Comparison of ENCODE assay signal across 15 cellular contexts in the genomic region with DNA sequence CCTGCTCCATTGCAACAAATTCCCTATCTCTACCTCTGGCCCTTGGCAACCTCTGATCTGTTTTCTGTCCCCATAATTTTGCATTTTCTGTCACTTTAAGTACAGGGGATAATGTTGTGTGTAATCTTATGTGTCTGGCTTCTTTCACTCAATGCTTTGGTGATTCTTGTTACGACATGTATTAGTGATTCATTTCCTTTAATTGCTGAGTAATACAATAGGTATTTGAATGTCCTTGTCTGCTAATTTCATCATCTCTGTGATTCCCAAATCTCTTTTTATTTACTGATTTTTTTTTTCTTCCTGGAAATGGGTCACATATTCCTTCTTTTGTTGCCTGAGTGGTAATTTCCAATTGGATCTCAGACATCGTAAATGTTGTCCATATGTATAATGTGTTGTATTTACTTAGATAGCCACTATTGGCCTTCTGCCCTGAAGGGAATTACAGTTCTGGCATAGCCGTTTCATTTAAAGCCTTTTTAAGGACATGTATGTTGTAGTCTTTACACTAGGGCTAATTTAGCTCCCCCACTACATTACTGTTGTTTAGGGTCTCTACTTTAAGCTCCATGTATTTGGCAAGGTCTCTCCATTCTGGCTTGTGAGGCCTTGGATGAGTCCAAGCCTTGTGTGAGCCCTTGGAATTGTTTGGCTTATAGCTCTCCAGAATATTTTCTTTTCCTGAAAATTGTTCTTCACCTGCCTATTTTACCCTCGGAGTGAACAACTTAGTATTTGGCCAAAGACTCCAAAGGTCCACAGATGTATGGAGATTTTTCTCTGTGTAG.
DNase-seq lines count a peak whose midpoint lies in the region; ATAC-seq, FAIRE-seq and TF ChIP-seq lines count a peak whose summit lies in the region.
"Had no signal": no experiment of that assay in that cellular context is flagged by ENCODE, and none has a peak within 500 bp of the region (broad histone marks: within the 10 kb centered on the region; RNA-seq: fewer than 3 reads in every experiment).

No MANE protein-coding gene starts in this region.

- no peaks in the 10 kb centered on the region for H3K9me2 ChIP-seq in hepatocyte (replicated peaks; ENCODE audit: insufficient read depth)

- H3K4me1 ChIP-seq in breast epithelium (no peaks in the 10 kb centered on the region), hepatocyte (ENCODE audit: insufficient read depth) (peaks cover 3% of the 10 kb centered on the region), kidney (ENCODE audit: control insufficient read depth in 1 of 2, insufficient read depth in 1 of 2, low read depth in 1 of 2, low read length in 2 of 2) (no peaks in the 10 kb centered on the region)
- H3K4me1 ChIP-seq: body of pancreas, sigmoid colon had no signal

- no peak for FAIRE-seq in kidney (lab: Jason Lieb, UNC)

- intact Hi-C loops in breast epithelium (cut with DNase I; ENCODE audit: low total_unique reads), result no loop called here
- intact Hi-C loops in kidney (cut with DNase I), result no loop called here

- H2AFZ ChIP-seq in hepatocyte, result no peak overlapping the region

- H3K4me3 ChIP-seq in breast epithelium, result no peak overlapping the region
- no peak overlapping the region for H3K4me3 ChIP-seq in hepatocyte
- H3K4me3 ChIP-seq in kidney (ENCODE audit: low read length in 2 of 2), result no peak overlapping the region
- H3K4me3 ChIP-seq: body of pancreas, sigmoid colon had no signal

- no peaks in the 10 kb centered on the region for H4K20me1 ChIP-seq in hepatocyte (ENCODE audit: insufficient read depth, poor library complexity, severe bottlenecking)

- TF ChIP-seq CTCF in breast epithelium (IDR thresholded peaks at IDR 0.05) (no peak), hepatocyte (IDR thresholded peaks at IDR 0.05; ENCODE audit: poor library complexity) (no peak), kidney (IDR thresholded peaks at IDR 0.05; ENCODE audit: borderline replicate concordance, extremely low read depth, insufficient read depth) (no peak)

- no peak overlapping the region for H3K4me2 ChIP-seq in hepatocyte

- H3K9ac ChIP-seq in kidney (ENCODE audit: low read length in 2 of 2), result no peak overlapping the region

- no peaks in the 10 kb centered on the region for H3K9me3 ChIP-seq in breast epithelium
- no peaks in the 10 kb centered on the region for H3K9me3 ChIP-seq in hepatocyte (ENCODE audit: low read depth)
- H3K9me3 ChIP-seq in kidney (ENCODE audit: control insufficient read depth in 1 of 2, low read length in 2 of 2), result no peaks in the 10 kb centered on the region
- H3K9me3 ChIP-seq: body of pancreas, sigmoid colon had no signal

- ATAC-seq in GM18868 (IDR thresholded peaks at IDR 0.05; ENCODE audit: unreplicated experiment) (no peak), HG02588 (IDR thresholded peaks at IDR 0.05; ENCODE audit: unreplicated experiment) (no peak)
- ATAC-seq: body of pancreas; natural killer cell treated with Interleukin-12 subunit alpha and Interleukin-12 subunit beta and Interleukin-15 and Interleukin-18, amount 100 ng/mL, for 72 hours had no signal

- H3K27ac ChIP-seq in breast epithelium, result peak overlapping the region; percentile 30 to 83
- H3K27ac ChIP-seq in hepatocyte, result peak overlapping the region; percentile 29
- H3K27ac ChIP-seq in kidney (ENCODE audit: low read depth in 2 of 2, low read length in 2 of 2), result no peak overlapping the region
- H3K27ac ChIP-seq: 22Rv1, body of pancreas, sigmoid colon, WERI-Rb-1 had no signal

- WGBS in hepatocyte (ENCODE audit: low lambda C conversion rate, missing lambda C conversion rate), result 44% methylated on average over 4 of the region's 4 CpGs

- TF ChIP-seq POLR2A in breast epithelium (IDR thresholded peaks at IDR 0.05), result no peak

- no peaks in the 10 kb centered on the region for H3K79me2 ChIP-seq in hepatocyte

- DNase-seq in NCI-H1105 treated with DMSO at 0.1 percent for 48 hours (lab: John Stamatoyannopoulos, UW), result peak; percentile 4
- no peak for DNase-seq in NCI-H1105 (lab: John Stamatoyannopoulos, UW)
- no peak for DNase-seq in breast epithelium (ENCODE audit: low spot score in 2 of 2)
- no peak for DNase-seq in hepatocyte (ENCODE audit: low spot score)
- DNase-seq in kidney, result no peak
- no peak for DNase-seq in medulla oblongata (ENCODE audit: extremely low spot score)
- DNase-seq: body of pancreas, NCI-H1436, NCI-H69, sigmoid colon, WERI-Rb-1 had no signal

- H3K27me3 ChIP-seq in breast epithelium (no peaks in the 10 kb centered on the region), hepatocyte (no peaks in the 10 kb centered on the region)
- H3K27me3 ChIP-seq: body of pancreas, sigmoid colon had no signal

- H3K36me3 ChIP-seq in breast epithelium (no peaks in the 10 kb centered on the region), hepatocyte (replicated peaks; ENCODE audit: insufficient read depth, low read depth) (no peaks in the 10 kb centered on the region), kidney (ENCODE audit: control insufficient read depth in 1 of 2, insufficient read depth in 2 of 2, low read length in 2 of 2) (no peaks in the 10 kb centered on the region)
- H3K36me3 ChIP-seq: sigmoid colon, WERI-Rb-1 had no signal

Comparison
In these comparisons a context has a peak if more than half of its experiments do, and no peak if none do; other contexts are left out.
1. H3K27ac ChIP-seq: peak in breast epithelium (2 of 2) and hepatocyte (single experiment); none in kidney (0 of 2).